Comparison of ENCODE assay signal across 18 cellular contexts in the genomic region with DNA sequence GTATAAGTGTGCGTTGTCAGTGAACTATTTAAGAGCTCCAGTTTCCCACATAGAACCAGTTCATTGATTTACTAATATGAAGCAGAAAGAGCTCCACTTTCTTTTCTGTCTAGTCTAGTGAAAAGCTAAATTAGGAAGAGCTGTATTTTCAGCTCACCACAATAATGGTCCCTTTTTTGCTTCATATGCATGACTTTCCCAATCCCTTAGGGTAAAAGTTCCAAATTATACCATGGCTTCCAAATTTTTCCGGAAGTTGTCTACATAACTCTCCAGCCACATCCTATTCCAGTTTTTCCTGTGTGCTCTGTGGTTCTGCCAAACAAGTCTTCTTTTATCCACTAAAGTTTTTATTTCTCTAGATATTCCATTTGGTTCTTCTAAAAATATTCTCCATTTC.
DNase-seq lines count a peak whose midpoint lies in the region; ATAC-seq and TF ChIP-seq lines count a peak whose summit lies in the region.
"Had no signal": no experiment of that assay in that cellular context is flagged by ENCODE, and none has a peak within 500 bp of the region (broad histone marks: within the 10 kb centered on the region; RNA-seq: fewer than 3 reads in every experiment).

No MANE protein-coding gene starts in this region.

- peak overlapping the region; percentile 14 to 31 for H3K27ac ChIP-seq in thoracic aorta
- H3K27ac ChIP-seq: A549, GM23248 had no signal

- H3K9me3 Mint-ChIP-seq in chondrocyte (ENCODE audit: low read depth): peaks cover 25% of the 10 kb centered on the region

- peaks cover 16% of the 10 kb centered on the region for H3K4me1 Mint-ChIP-seq in chondrocyte (ENCODE audit: low read depth)
- H3K4me1 Mint-ChIP-seq: CD4-positive, alpha-beta memory T cell had no signal

- peak overlapping the region; percentile 20 for H3K27ac Mint-ChIP-seq in chondrocyte (ENCODE audit: unreplicated experiment)
- H3K27ac Mint-ChIP-seq: CD4-positive, alpha-beta memory T cell had no signal

- no peak overlapping the region for H3K4me3 Mint-ChIP-seq in chondrocyte (ENCODE audit: unreplicated experiment)
- H3K4me3 Mint-ChIP-seq: CD4-positive, alpha-beta memory T cell had no signal

- peak; percentile 40 for DNase-seq in COLO829 (ENCODE audit: low spot score)
- peak; percentile 27 for DNase-seq in SK-MEL-5 (ENCODE audit: low read depth, low spot score)
- DNase-seq in chondrocyte (ENCODE audit: low spot score): no peak
- DNase-seq in thoracic aorta (ENCODE audit: low spot score): no peak
- no peak for DNase-seq in activated CD8-positive, alpha-beta memory T cell treated with anti-CD3 and anti-CD28 coated beads, Interleukin-2, amount 50 U/mL, for 48 hours
- no peak for DNase-seq in AG20443 (ENCODE audit: low spot score)
- DNase-seq: 8988T; ACHN; C1 segment of cervical spinal cord; Caco-2; CD4-positive, alpha-beta memory T cell; DMS153; DND-41; GM23248; H7; HCEC 1CT had no signal

- H3K36me3 ChIP-seq in thoracic aorta: no peaks in the 10 kb centered on the region

- TF ChIP-seq CTCF in chondrocyte (IDR thresholded peaks at IDR 0.05) (no peak), thoracic aorta (IDR thresholded peaks at IDR 0.05) (no peak)

- no peaks in the 10 kb centered on the region for H3K27me3 Mint-ChIP-seq in chondrocyte (ENCODE audit: low read depth)
- H3K27me3 Mint-ChIP-seq: CD4-positive, alpha-beta memory T cell had no signal

- H3K9me3 ChIP-seq in thoracic aorta: no peaks in the 10 kb centered on the region
- H3K9me3 ChIP-seq: A549 had no signal

- in situ Hi-C loops in SK-MEL-5 (cut with HindIII; ENCODE audit: low pct_unique_long_range_greater_than_20kb, low sequenced_read_pairs): no loop called here

- ATAC-seq in thoracic aorta (ENCODE audit: insufficient number of reproducible peaks, low FRiP score, low read depth) (no peak), HG02588 (IDR thresholded peaks at IDR 0.05; ENCODE audit: unreplicated experiment) (no peak)
- ATAC-seq: A549 had no signal

- H3K36me3 Mint-ChIP-seq in chondrocyte (ENCODE audit: low read depth): peaks cover 2% of the 10 kb centered on the region
- H3K36me3 Mint-ChIP-seq: CD4-positive, alpha-beta memory T cell had no signal

- no peak overlapping the region for H3K4me3 ChIP-seq in thoracic aorta
- H3K4me3 ChIP-seq: A549, GM23248 had no signal

- H3K4me1 ChIP-seq in thoracic aorta (ENCODE audit: control insufficient read depth in 1 of 2, low read depth in 2 of 2): peaks cover 6 to 51% of the 10 kb centered on the region in 2 donors
- H3K4me1 ChIP-seq: A549, Caco-2 had no signal

- no peaks in the 10 kb centered on the region for H3K27me3 ChIP-seq in thoracic aorta (replicated peaks; ENCODE audit: insufficient read depth)

Comparison
In these comparisons a context has a peak if more than half of its experiments do, and no peak if none do; other contexts are left out.
1. DNase-seq: peak in COLO829 (single experiment) and SK-MEL-5 (single experiment); none in chondrocyte (single experiment), thoracic aorta (single experiment), activated CD8-positive, alpha-beta memory T cell treated with anti-CD3 and anti-CD28 coated beads, Interleukin-2, amount 50 U/mL, for 48 hours (single experiment) and AG20443 (single experiment).